Comparison of ENCODE assay signal across 8 cellular contexts in genomic region chr2:235468978-235469694, GRCh38. TPM values are rescaled to one million over a fixed set of nuclear protein-coding genes. Genes with fewer than 3 reads are reported as not detected.
A peak's percentile ranks its signal among the peaks of the same experiment; 100 is the strongest.
DNase-seq lines count a peak whose midpoint lies in the region; ATAC-seq and TF ChIP-seq lines count a peak whose summit lies in the region.

No MANE protein-coding gene starts in this region.

- TF ChIP-seq CTCF in fibroblast of lung (conservative IDR thresholded peaks at IDR 0.05 in 1 of 2, IDR thresholded peaks at IDR 0.05 in 1 of 2; ENCODE audit: low read depth in 1 of 2, low read length in 2 of 2) (no peak), osteocyte (IDR thresholded peaks at IDR 0.05) (no peak), natural killer cell (IDR thresholded peaks at IDR 0.05) (no peak)

- H4K20me1 ChIP-seq in fibroblast of lung (ENCODE audit: control insufficient read depth, extremely low read depth, insufficient read depth, low read length) = no peaks in the 10 kb centered on the region

- no peaks in the 10 kb centered on the region for H3K27me3 ChIP-seq in fibroblast of lung (ENCODE audit: control insufficient read depth, insufficient read depth, low read length)

- intact Hi-C loops in natural killer cell (cut with micrococcal nuclease) = no loop called here

- peak overlapping the region; percentile 47 for H3K4me3 Mint-ChIP-seq in osteocyte (ENCODE audit: unreplicated experiment)
- H3K4me3 Mint-ChIP-seq in natural killer cell = no peak overlapping the region

- peak; percentile 55 for DNase-seq in DMS153 treated with DMSO at 0.1 percent for 48 hours (lab: John Stamatoyannopoulos, UW; ENCODE audit: unreplicated experiment)
- peak; percentile 73 to 75 for DNase-seq in NCI-H526 (lab: John Stamatoyannopoulos, UW)
- peak; percentile 86 to 91 for DNase-seq in fibroblast of lung (ENCODE audit: low read depth in 2 of 2)
- DNase-seq in osteocyte (ENCODE audit: extremely low spot score, unreplicated experiment) = no peak
- DNase-seq in effector CD8-positive, alpha-beta T cell (lab: John Stamatoyannopoulos, UW) = no peak
- no peak for DNase-seq in NCI-H1930 (lab: John Stamatoyannopoulos, UW)
- no peak for DNase-seq in natural killer cell

- no peaks in the 10 kb centered on the region for H3K9me3 Mint-ChIP-seq in osteocyte (ENCODE audit: unreplicated experiment)
- H3K9me3 Mint-ChIP-seq in natural killer cell = no peaks in the 10 kb centered on the region

- no peaks in the 10 kb centered on the region for H3K36me3 ChIP-seq in fibroblast of lung (ENCODE audit: control insufficient read depth, insufficient read depth, low read length)

- peak overlapping the region; percentile 92 for H2AFZ ChIP-seq in fibroblast of lung (ENCODE audit: low read length)

- ATAC-seq in HG03196 (IDR thresholded peaks at IDR 0.05; ENCODE audit: unreplicated experiment) (no peak), natural killer cell (no peak)

- H3K27ac Mint-ChIP-seq in osteocyte (ENCODE audit: unreplicated experiment) (peak overlapping the region; percentile 92), natural killer cell (no peak overlapping the region)

- no peaks in the 10 kb centered on the region for H3K36me3 Mint-ChIP-seq in osteocyte (ENCODE audit: unreplicated experiment)
- no peaks in the 10 kb centered on the region for H3K36me3 Mint-ChIP-seq in natural killer cell

- H3K4me1 Mint-ChIP-seq in osteocyte (ENCODE audit: unreplicated experiment) (peaks cover 15% of the 10 kb centered on the region), natural killer cell (no peaks in the 10 kb centered on the region)

- peak overlapping the region in 1 of 4 experiments; percentile 40 for H3K4me3 ChIP-seq in fibroblast of lung (replicated peaks in 1 of 4; ENCODE audit: control extremely low read depth in 1 of 4, insufficient read depth in 1 of 4, low read depth in 3 of 4, low read length in 4 of 4)

- H3K27me3 Mint-ChIP-seq in osteocyte (ENCODE audit: unreplicated experiment) (peaks cover 12% of the 10 kb centered on the region), natural killer cell (ENCODE audit: low read depth in 2 of 2) (peaks cover 5 to 22% of the 10 kb centered on the region in 2 donors)

- peaks cover 6% of the 10 kb centered on the region for H3K4me1 ChIP-seq in fibroblast of lung (ENCODE audit: control insufficient read depth, extremely low read depth, insufficient read depth, low read length)

- H3K9me3 ChIP-seq in fibroblast of lung (ENCODE audit: control insufficient read depth, insufficient read depth, low read depth, low read length) = no peaks in the 10 kb centered on the region

- peak overlapping the region; percentile 15 for H3K27ac ChIP-seq in fibroblast of lung (ENCODE audit: insufficient read depth, low read length)

- H3K79me2 ChIP-seq in fibroblast of lung (ENCODE audit: control insufficient read depth, insufficient read depth, low read length) = no peaks in the 10 kb centered on the region

- H3K4me2 ChIP-seq in fibroblast of lung (ENCODE audit: extremely low read depth, insufficient read depth, low read length) = peak overlapping the region; percentile 11

- H3K9ac ChIP-seq in fibroblast of lung (ENCODE audit: insufficient read depth, low read length) = no peak overlapping the region

RNA-seq across cellular contexts. Expression of gene AGAP1, which starts 24.7 kb away (rescaled TPM):
- total RNA-seq in fibroblast of lung (7.7 and 10.6 TPM in 2 replicates), osteocyte (40.5 and 43.8 TPM in 2 replicates), natural killer cell (10 to 100 TPM; 42.0 to 56.4 (median 45.7) TPM)
- 14.0 and 16.0 TPM in 2 replicates for polyA plus RNA-seq in fibroblast of lung
- 13.1 and 13.6 TPM in 2 replicates for polyA plus RNA-seq in fibroblast of lung (2012)
- polyA minus RNA-seq in fibroblast of lung (ENCODE audit: low replicate concordance) = 56.9 and 135 TPM in 2 replicates

Comparison
In these comparisons a context has a peak if more than half of its experiments do, and no peak if none do; other contexts are left out.
1. DNase-seq: peak in DMS153 treated with DMSO at 0.1 percent for 48 hours (single experiment), NCI-H526 (2 of 2) and fibroblast of lung (2 of 2); none in osteocyte (single experiment), effector CD8-positive, alpha-beta T cell (single experiment), NCI-H1930 (0 of 2) and natural killer cell (single experiment).